2 cellular contexts compared by ENCODE assay signal in genomic region chr2:235135195-235135965, GRCh38.
TF ChIP-seq lines count a peak whose summit lies in the region.

No MANE protein-coding gene starts in this region.

TF ChIP-seq in IMR-90, 13 proteins besides CTCF, POLR2A, EP300 and RAD21:
- TF ChIP-seq MAZ (IDR thresholded peaks at IDR 0.05; ENCODE audit: borderline replicate concordance, low read depth, low read length): no peak
- no peak for TF ChIP-seq ELK1 (IDR thresholded peaks at IDR 0.05; ENCODE audit: borderline replicate concordance, low read depth, low read length)
- no peak for TF ChIP-seq USF2 (IDR thresholded peaks at IDR 0.05; ENCODE audit: low read depth, low read length)

TF ChIP-seq in H1, 55 proteins besides CTCF, POLR2A, EP300 and RAD21:
- TF ChIP-seq BACH1 (IDR thresholded peaks at IDR 0.05; ENCODE audit: low read length) (peak; percentile 31; the same call in 1 of the 2 replicates), FOSL1 (IDR thresholded peaks at IDR 0.05; ENCODE audit: insufficient read depth, low read depth, low read length) (no peak), EZH2 (IDR thresholded peaks at IDR 0.05; ENCODE audit: low read depth, low read length, severe bottlenecking) (no peak), MAX (IDR thresholded peaks at IDR 0.05) (no peak)
